2 cellular contexts compared by ENCODE assay signal in genomic region chr1:43140583-43140982, GRCh38.
TF ChIP-seq lines count a peak whose summit lies in the region.

No MANE protein-coding gene starts in this region.

TF ChIP-seq in GM12878, 131 proteins besides CTCF, POLR2A, EP300 and RAD21:
- TF ChIP-seq MTA2 (IDR thresholded peaks at IDR 0.05; ENCODE audit: low read depth) = no peak
- TF ChIP-seq RAD51 (IDR thresholded peaks at IDR 0.05) = peak; percentile 36; the same call in 1 of the 2 replicates
- TF ChIP-seq KLF5 (IDR thresholded peaks at IDR 0.05; ENCODE audit: partially characterized antibody) = no peak
- TF ChIP-seq TCF3 (IDR thresholded peaks at IDR 0.05; ENCODE audit: borderline replicate concordance, insufficient read depth, low read depth, low read length) = no peak

TF ChIP-seq in K562, 482 proteins besides CTCF, POLR2A, EP300 and RAD21:
- TF ChIP-seq TOE1 (IDR thresholded peaks at IDR 0.05; ENCODE audit: borderline replicate concordance) = peak; percentile 62; the same call in 1 of the 2 replicates
- no peak for TF ChIP-seq TOE1 (CRISPR knock-in tag; IDR thresholded peaks at IDR 0.05; ENCODE audit: borderline replicate concordance, low read depth)
- peak; percentile 68 for TF ChIP-seq RAD51 (IDR thresholded peaks at IDR 0.05; ENCODE audit: borderline replicate concordance, low read depth)
- TF ChIP-seq HNRNPK (IDR thresholded peaks at IDR 0.05; ENCODE audit: low read depth, low read length, poor library complexity, severe bottlenecking) = no peak
- no peak for TF ChIP-seq ZNF347 (CRISPR knock-in tag; IDR thresholded peaks at IDR 0.05; ENCODE audit: low read depth)
- TF ChIP-seq TFE3 (CRISPR knock-in tag; IDR thresholded peaks at IDR 0.05) = peak; percentile 93
- no peak for TF ChIP-seq ZNF311 (CRISPR knock-in tag; IDR thresholded peaks at IDR 0.05)
TF ChIP-seq in K562: peak in this region for 3.
